Comparison of ENCODE assay signal across 9 cellular contexts in genomic region chr12:102480401-102480800, GRCh38. TPM values are rescaled to one million over a fixed set of nuclear protein-coding genes. Genes with fewer than 3 reads are reported as not detected.
A peak's percentile ranks its signal among the peaks of the same experiment; 100 is the strongest.
DNase-seq lines count a peak whose midpoint lies in the region; ATAC-seq and TF ChIP-seq lines count a peak whose summit lies in the region.
"Had no signal": no experiment of that assay in that cellular context is flagged by ENCODE, and none has a peak within 500 bp of the region (broad histone marks: within the 10 kb centered on the region; RNA-seq: fewer than 3 reads in every experiment).

Gene IGF1 (minus strand): TSS chr12:102480563. CDS start chr12:102480381, 182 bp downstream.

- H3K9me3 Mint-ChIP-seq in natural killer cell, result no peaks in the 10 kb centered on the region

- H3K27me3 ChIP-seq in ascending aorta, result no peaks in the 10 kb centered on the region
- H3K27me3 ChIP-seq in testis, result no peaks in the 10 kb centered on the region

- H3K4me3 Mint-ChIP-seq in natural killer cell, result no peak within 1 kb of the TSS
- H3K4me3 Mint-ChIP-seq: dendritic cell treated with granulocyte-macrophage colony-stimulating factor and Interleukin-4, amounts not matched to agents 40 ng/mL and 50 ng/mL, for 4 days had no signal

- intact Hi-C loops in ascending aorta (cut with DNase I), result loop anchor here (10.0 kb wide), 1 partner anchor 306 kb away; no protein-coding TSS in a partner anchor
- intact Hi-C loops in testis (cut with DNase I; ENCODE audit: low total_unique reads), result no loop called here
- intact Hi-C loops in natural killer cell (cut with micrococcal nuclease), result loop anchor here (10.0 kb wide), 1 partner anchor 536 kb away; no protein-coding TSS in a partner anchor

- DNase-seq in Kasumi-1 (lab: John Stamatoyannopoulos, UW) (peak; percentile 58 to 68), ascending aorta (ENCODE audit: low spot score in 2 of 2) (no peak), kidney tubule cell (ENCODE audit: low spot score) (peak; percentile 8), testis (peak; percentile 23), ecto neural progenitor cell (ENCODE audit: low spot score) (no peak), natural killer cell (no peak), activated gamma-delta T cell treated with Interleukin-2 at 50 U/mL for 16 hours (no peak)

- H3K9me3 ChIP-seq in ascending aorta (no peaks in the 10 kb centered on the region), testis (no peaks in the 10 kb centered on the region)

- TF ChIP-seq POLR2A in testis (IDR thresholded peaks at IDR 0.05), result no peak

- H3K36me3 Mint-ChIP-seq in natural killer cell, result no peaks in the 10 kb centered on the region

- WGBS in testis, 2 donors, result 41 to 44% methylated on average over 2 of the region's 2 CpGs

- no peak within 1 kb of the TSS for H3K27ac Mint-ChIP-seq in natural killer cell
- H3K27ac Mint-ChIP-seq: dendritic cell treated with granulocyte-macrophage colony-stimulating factor and Interleukin-4, amounts not matched to agents 40 ng/mL and 50 ng/mL, for 4 days had no signal

- H3K4me1 ChIP-seq in ascending aorta (peaks cover 0 to 15% of the 10 kb centered on the region in 2 donors), testis (no peaks in the 10 kb centered on the region)

- no peak for TF ChIP-seq CTCF in ascending aorta (IDR thresholded peaks at IDR 0.05)
- peak in 1 of 3 experiments; percentile 31 for TF ChIP-seq CTCF in testis (IDR thresholded peaks at IDR 0.05)
- TF ChIP-seq CTCF in natural killer cell (IDR thresholded peaks at IDR 0.05), result no peak

- peak within 1 kb of the TSS in 1 of 2 donors; percentile 9 for H3K27ac ChIP-seq in ascending aorta
- H3K27ac ChIP-seq in testis, result peak within 1 kb of the TSS in 1 of 2 donors; percentile 54

- ATAC-seq in GM21619 (IDR thresholded peaks at IDR 0.05; ENCODE audit: unreplicated experiment) (no peak), natural killer cell (no peak)

- H3K4me3 ChIP-seq in ascending aorta, result peak within 1 kb of the TSS; percentile 44 to 47
- H3K4me3 ChIP-seq in testis, result peak within 1 kb of the TSS; percentile 38 to 45

- no peaks in the 10 kb centered on the region for H3K36me3 ChIP-seq in ascending aorta
- no peaks in the 10 kb centered on the region for H3K36me3 ChIP-seq in testis (ENCODE audit: low read depth, missing control alignments)

- peaks cover 11 to 13% of the 10 kb centered on the region in 2 donors for H3K4me1 Mint-ChIP-seq in natural killer cell

- H3K27me3 Mint-ChIP-seq in natural killer cell (ENCODE audit: low read depth in 2 of 2), result peaks cover 22 to 34% of the 10 kb centered on the region in 2 donors

RNA-seq across cellular contexts. Expression of gene IGF1, which starts in this region (rescaled TPM):
- total RNA-seq in ascending aorta (73.5 TPM), testis (10 to 100 TPM; 16.9 to 50.9 TPM), natural killer cell (under 1 TPM in 1 of 3 donors, not detected in 2; 0.48 TPM)
- polyA plus RNA-seq in testis (ENCODE audit: insufficient read depth, low read depth, low replicate concordance), result 16.2 TPM

Comparison
In these comparisons a context has a peak if more than half of its experiments do, and no peak if none do; other contexts are left out.
1. RNA of gene IGF1 (total RNA-seq): 73.5 TPM in ascending aorta (single experiment) and 16.9 to 50.9 TPM in testis; 0.48 TPM in natural killer cell; every median in the first group is over 10 times any median in the second.
2. DNase-seq: peak in Kasumi-1 (2 of 2), kidney tubule cell (single experiment) and testis (single experiment); none in ascending aorta (0 of 2), ecto neural progenitor cell (single experiment), natural killer cell (single experiment) and activated gamma-delta T cell treated with Interleukin-2 at 50 U/mL for 16 hours (single experiment).